10 cellular contexts compared by ENCODE assay signal in genomic region chr1:82090104-82090503, GRCh38.
DNase-seq lines count a peak whose midpoint lies in the region; ATAC-seq and TF ChIP-seq lines count a peak whose summit lies in the region.
"Had no signal": no experiment of that assay in that cellular context is flagged by ENCODE, and none has a peak within 500 bp of the region (broad histone marks: within the 10 kb centered on the region; RNA-seq: fewer than 3 reads in every experiment).

No MANE protein-coding gene starts in this region.

- H3K9me3 ChIP-seq in left ventricle myocardium inferior (replicated peaks) (no peaks in the 10 kb centered on the region), right cardiac atrium (ENCODE audit: control insufficient read depth, low read length) (no peaks in the 10 kb centered on the region)
- H3K9me3 ChIP-seq: vagina had no signal

- in situ Hi-C loops in SK-MEL-5 (cut with HindIII; ENCODE audit: low pct_unique_long_range_greater_than_20kb, low sequenced_read_pairs), result no loop called here

- WGBS in right cardiac atrium, result 93% methylated on average over 1 of the region's 1 CpG

- H3K4me1 ChIP-seq in left ventricle myocardium inferior (no peaks in the 10 kb centered on the region), right cardiac atrium (ENCODE audit: control insufficient read depth, insufficient read depth, low read length) (no peaks in the 10 kb centered on the region)
- H3K4me1 ChIP-seq: vagina had no signal

- no peak overlapping the region for H3K27ac ChIP-seq in left ventricle myocardium inferior (replicated peaks)
- H3K27ac ChIP-seq in right cardiac atrium (ENCODE audit: low read length), result no peak overlapping the region
- no peak overlapping the region for H3K27ac ChIP-seq in substantia nigra (ENCODE audit: low read depth, low read length, poor library complexity, severe bottlenecking)
- H3K27ac ChIP-seq: vagina had no signal

- H3K27me3 ChIP-seq in left ventricle myocardium inferior (ENCODE audit: low read depth), result no peaks in the 10 kb centered on the region
- H3K27me3 ChIP-seq in right cardiac atrium (ENCODE audit: control insufficient read depth, insufficient read depth), result no peaks in the 10 kb centered on the region
- H3K27me3 ChIP-seq: vagina had no signal

- no peaks in the 10 kb centered on the region for H3K36me3 ChIP-seq in left ventricle myocardium inferior
- H3K36me3 ChIP-seq: vagina had no signal

- H3K4me3 ChIP-seq in left ventricle myocardium inferior (no peak overlapping the region), right cardiac atrium (ENCODE audit: low read length) (no peak overlapping the region), fibroblast of villous mesenchyme (ENCODE audit: low read depth, low read length) (no peak overlapping the region)
- H3K4me3 ChIP-seq: vagina had no signal

- DNase-seq in left ventricle myocardium inferior (no peak), right cardiac atrium (no peak), SK-MEL-5 (ENCODE audit: low read depth, low spot score) (peak; percentile 11), fibroblast of villous mesenchyme (ENCODE audit: low read depth) (peak; percentile 1), substantia nigra (lab: John Stamatoyannopoulos, UW) (no peak), occipital lobe (lab: John Stamatoyannopoulos, UW) (no peak)
- DNase-seq in activated CD8-positive, alpha-beta memory T cell treated with anti-CD3 and anti-CD28 coated beads, Interleukin-2, amount 50 U/mL, for 4 hours, result no peak
- no peak for DNase-seq in stimulated activated naive CD4-positive, alpha-beta T cell (lab: John Stamatoyannopoulos, UW)
- DNase-seq: foreskin melanocyte had no signal

- intact Hi-C loops in left ventricle myocardium inferior (cut with micrococcal nuclease) (no loop called here), right cardiac atrium (cut with DNase I) (no loop called here)

- TF ChIP-seq CTCF in left ventricle myocardium inferior (IDR thresholded peaks at IDR 0.05; ENCODE audit: borderline replicate concordance) (peak; percentile 25), fibroblast of villous mesenchyme (IDR thresholded peaks at IDR 0.05; ENCODE audit: insufficient read depth, low read depth, low read length) (peak; percentile 26)

- no peak for ATAC-seq in right cardiac atrium

Comparison
In these comparisons a context has a peak if more than half of its experiments do, and no peak if none do; other contexts are left out.
1. DNase-seq: peak in SK-MEL-5 (single experiment) and fibroblast of villous mesenchyme (single experiment); none in left ventricle myocardium inferior (single experiment), right cardiac atrium (0 of 3), substantia nigra (0 of 49), occipital lobe (single experiment), activated CD8-positive, alpha-beta memory T cell treated with anti-CD3 and anti-CD28 coated beads, Interleukin-2, amount 50 U/mL, for 4 hours (single experiment) and stimulated activated naive CD4-positive, alpha-beta T cell (0 of 6).